In genomic region chr11:34356576-34356917, GRCh38 we compare ENCODE assay signal across 8 cellular contexts. TPM values are rescaled to one million over a fixed set of nuclear protein-coding genes. Genes with fewer than 3 reads are reported as not detected.
DNase-seq lines count a peak whose midpoint lies in the region; ATAC-seq, FAIRE-seq and TF ChIP-seq lines count a peak whose summit lies in the region.

No MANE protein-coding gene starts in this region.

- DNase-seq in AG09309 (ENCODE audit: low read depth) (no peak), HL-60 (ENCODE audit: low read depth in 1 of 2, low spot score in 1 of 2) (no peak), iPS DF 6.9 (ENCODE audit: low read depth, low spot score) (no peak), spleen (no peak), D341Med (ENCODE audit: low spot score) (no peak), D721Med (ENCODE audit: insufficient read length, low spot score) (no peak)
- DNase-seq in activated T-helper 9 cell treated with anti-CD3 and anti-CD28 coated beads, Interleukin-2, amount 50 U/mL, for 16 hours (ENCODE audit: low read depth) = peak; percentile 4

- no peak for TF ChIP-seq POLR2A in spleen (IDR thresholded peaks at IDR 0.05)

- no peaks in the 10 kb centered on the region for H3K36me3 ChIP-seq in iPS DF 6.9 (ENCODE audit: control insufficient read depth, insufficient read depth, low read length)
- H3K36me3 ChIP-seq in spleen = no peaks in the 10 kb centered on the region

- H3K9me3 ChIP-seq in iPS DF 6.9 (ENCODE audit: control insufficient read depth, insufficient read depth, low read length) (no peaks in the 10 kb centered on the region), spleen (no peaks in the 10 kb centered on the region)

- H3K27ac ChIP-seq in HL-60 (replicated peaks) (no peak overlapping the region), iPS DF 6.9 (ENCODE audit: low read length) (no peak overlapping the region), spleen (no peak overlapping the region)

- FAIRE-seq in D721Med (lab: Jason Lieb, UNC) = no peak

- TF ChIP-seq CTCF in AG09309 (IDR thresholded peaks at IDR 0.05; ENCODE audit: control insufficient read depth, insufficient read depth, low read depth, low read length, missing control alignments) (no peak), HL-60 (IDR thresholded peaks at IDR 0.05; ENCODE audit: insufficient read depth, low read length) (no peak), spleen (IDR thresholded peaks at IDR 0.05 in 8 of 11, conservative IDR thresholded peaks at IDR 0.05 in 3 of 11) (no peak), D721Med (IDR thresholded peaks at IDR 0.05; ENCODE audit: insufficient read depth, missing control alignments) (no peak)

- ATAC-seq in GM18868 (IDR thresholded peaks at IDR 0.05; ENCODE audit: unreplicated experiment) = no peak

- intact Hi-C loops in spleen (cut with DNase I; ENCODE audit: low total_unique reads) = no loop called here

- H3K4me1 ChIP-seq in iPS DF 6.9 (ENCODE audit: control insufficient read depth, insufficient read depth, low read length) (peaks cover 5% of the 10 kb centered on the region; the same call in 1 of the 2 replicates), spleen (peaks cover 14 to 48% (median 35%) of the 10 kb centered on the region in 6 donors)

- H3K27me3 ChIP-seq in HL-60 (ENCODE audit: insufficient read depth, poor library complexity, severe bottlenecking) = no peaks in the 10 kb centered on the region
- peaks cover 9% of the 10 kb centered on the region for H3K27me3 ChIP-seq in iPS DF 6.9 (ENCODE audit: control insufficient read depth, insufficient read depth, low read length)
- peaks cover 0 to 54% (median 23%) of the 10 kb centered on the region in 7 donors for H3K27me3 ChIP-seq in spleen (replicated peaks in 1 of 7)

- no CpG with 5 or more reads among the region's 19 CpGs for WGBS in iPS DF 6.9 (ENCODE audit: insufficient coverage, insufficient read length)
- WGBS in spleen, 5 donors = 4 to 10% (median 8%) methylated on average over 16 to 19 of the region's 19 CpGs

- H3K4me3 ChIP-seq in AG09309 (ENCODE audit: control insufficient read depth, low read depth, low read length) = peak overlapping the region; percentile 54
- H3K4me3 ChIP-seq in HL-60 (replicated peaks; ENCODE audit: insufficient read depth, low read length) = peak overlapping the region; percentile 56
- H3K4me3 ChIP-seq in iPS DF 6.9 (ENCODE audit: low read length) = peak overlapping the region; percentile 53; the same call in 1 of the 2 replicates
- peak overlapping the region; percentile 49 to 78 (median 64) for H3K4me3 ChIP-seq in spleen

RNA-seq across cellular contexts. Expression of gene ABTB2, which starts 1.3 kb away (rescaled TPM):
- 1 to 10 TPM; 1.5 to 2.9 (median 2.0) TPM for total RNA-seq in spleen
- under 1 TPM; 0.41 to 0.67 (median 0.58) TPM for polyA plus RNA-seq in spleen
